In the genomic region with DNA sequence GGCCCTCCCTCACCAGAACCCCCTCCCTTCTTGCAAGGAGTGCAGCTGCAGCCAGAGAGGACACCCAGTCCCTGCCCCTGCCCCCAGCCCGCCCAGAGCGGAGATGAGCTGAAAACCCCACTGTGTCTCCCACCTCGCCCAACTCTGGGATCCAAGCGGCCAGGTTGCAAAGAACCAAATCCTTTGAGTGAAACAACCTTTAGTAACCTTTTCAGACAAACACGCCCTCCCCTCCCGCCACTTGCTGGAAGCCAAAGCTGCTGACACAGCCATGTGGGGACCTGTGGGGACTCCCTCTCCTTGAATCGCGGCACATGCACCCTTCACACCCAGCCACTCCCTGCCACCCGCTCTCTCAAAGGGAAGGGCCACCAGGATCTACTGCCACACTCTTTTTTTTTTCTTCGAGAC, we compare ENCODE assay signal across 20 cellular contexts.
DNase-seq lines count a peak whose midpoint lies in the region; ATAC-seq, FAIRE-seq and TF ChIP-seq lines count a peak whose summit lies in the region.
"Had no signal": no experiment of that assay in that cellular context is flagged by ENCODE, and none has a peak within 500 bp of the region (broad histone marks: within the 10 kb centered on the region; RNA-seq: fewer than 3 reads in every experiment).

No MANE protein-coding gene starts in this region.

- H3K36me3 ChIP-seq in Peyer's patch, result no peaks in the 10 kb centered on the region
- H3K36me3 ChIP-seq in small intestine (ENCODE audit: control insufficient read depth in 2 of 2, insufficient read depth in 2 of 2, low read length in 2 of 2), result no peaks in the 10 kb centered on the region
- H3K36me3 ChIP-seq: SJSA1, suprapubic skin had no signal

- TF ChIP-seq POLR2A in Peyer's patch (IDR thresholded peaks at IDR 0.05), result no peak

- H3K4me3 Mint-ChIP-seq in activated naive CD4-positive, alpha-beta T cell treated with anti-CD3 and anti-CD28 coated beads for 36 hours, result no peak overlapping the region
- H3K4me3 Mint-ChIP-seq: effector memory CD8-positive, alpha-beta T cell had no signal

- 22 to 57% (median 37%) methylated on average over 10 of the region's 10 CpGs for WGBS in small intestine, 3 donors

- CTCF ChIA-PET in activated naive CD4-positive, alpha-beta T cell treated with anti-CD3 and anti-CD28 coated beads for 36 hours (lab: Charles Lee), result interaction anchor here (0.6 to 2.2 kb wide), 4 partner anchors 193 to 296 kb away, joined by 3 to 9 read pairs (median 4); no protein-coding TSS in a partner anchor

- no peak for TF ChIP-seq CTCF in Peyer's patch (IDR thresholded peaks at IDR 0.05)

- H3K27me3 ChIP-seq in Peyer's patch, result no peaks in the 10 kb centered on the region
- H3K27me3 ChIP-seq in small intestine (ENCODE audit: control insufficient read depth in 2 of 2, insufficient read depth in 2 of 2, low read length in 2 of 2), result no peaks in the 10 kb centered on the region
- H3K27me3 ChIP-seq: SJSA1, suprapubic skin had no signal

- H3K4me3 ChIP-seq in Peyer's patch (no peak overlapping the region), small intestine (ENCODE audit: low read depth in 1 of 2, low read length in 2 of 2) (no peak overlapping the region)
- H3K4me3 ChIP-seq: SJSA1, suprapubic skin had no signal

- no peaks in the 10 kb centered on the region for H3K4me1 Mint-ChIP-seq in activated naive CD4-positive, alpha-beta T cell treated with anti-CD3 and anti-CD28 coated beads for 36 hours (ENCODE audit: low read depth)

- H3K27me3 Mint-ChIP-seq in activated naive CD4-positive, alpha-beta T cell treated with anti-CD3 and anti-CD28 coated beads for 36 hours (ENCODE audit: low read depth), result no peaks in the 10 kb centered on the region

- H3K27ac ChIP-seq in Peyer's patch (peak overlapping the region in 3 of 4 donors; percentile 10 to 59 (median 26)), small intestine (ENCODE audit: low read depth in 1 of 2, low read length in 1 of 2) (peak overlapping the region; percentile 46 to 84)
- H3K27ac ChIP-seq: SJSA1 had no signal

- no peaks in the 10 kb centered on the region for H3K36me3 Mint-ChIP-seq in activated naive CD4-positive, alpha-beta T cell treated with anti-CD3 and anti-CD28 coated beads, Interleukin-2, amount 50 U/mL, for 72 hours
- H3K36me3 Mint-ChIP-seq in activated naive CD4-positive, alpha-beta T cell treated with anti-CD3 and anti-CD28 coated beads for 36 hours (ENCODE audit: low read depth), result no peaks in the 10 kb centered on the region

- H3K9me3 Mint-ChIP-seq in activated naive CD4-positive, alpha-beta T cell treated with anti-CD3 and anti-CD28 coated beads, Interleukin-2, amount 50 U/mL, for 72 hours, result no peaks in the 10 kb centered on the region
- H3K9me3 Mint-ChIP-seq in activated naive CD4-positive, alpha-beta T cell treated with anti-CD3 and anti-CD28 coated beads for 36 hours, result no peaks in the 10 kb centered on the region
- H3K9me3 Mint-ChIP-seq: effector memory CD8-positive, alpha-beta T cell had no signal

- DNase-seq in DMS79 treated with DMSO at 0.1 percent for 48 hours (lab: John Stamatoyannopoulos, UW) (peak; percentile 75), Peyer's patch (peak in 2 of 3 donors; percentile 70 to 81), left colon (peak; percentile 65 to 74), small intestine (peak; percentile 94), kidney tubule cell (ENCODE audit: low spot score) (no peak)
- no peak for DNase-seq in activated naive CD4-positive, alpha-beta T cell treated with anti-CD3 and anti-CD28 coated beads, Interleukin-2, amount 50 U/mL, for 72 hours (ENCODE audit: low spot score in 2 of 2)
- DNase-seq in activated naive CD4-positive, alpha-beta T cell treated with anti-CD3 and anti-CD28 coated beads for 36 hours, result no peak
- DNase-seq: activated CD8-positive, alpha-beta memory T cell treated with anti-CD3 and anti-CD28 coated beads for 24 hours; AML-193; central memory CD4-positive, alpha-beta T cell; effector memory CD8-positive, alpha-beta T cell; kidney glomerular epithelial cell; NCI-H1694 treated with DMSO at 0.1 percent for 48 hours; stimulated activated CD4-positive, alpha-beta T cell treated with anti-CD3 and anti-CD28 coated beads, Interleukin-2, amount 100 ng/mL, for 48 hours; T-helper 9 cell had no signal

- no peak for FAIRE-seq in small intestine (lab: Jason Lieb, UNC)
- FAIRE-seq: HTR-8/SVneo had no signal

- intact Hi-C loops in left colon (cut with DNase I, micrococcal nuclease), result loop anchor here in 1 of 2 donors (10.0 kb wide), 1 partner anchor 113 kb away; no protein-coding TSS in a partner anchor
- intact Hi-C loops in activated naive CD4-positive, alpha-beta T cell treated with anti-CD3 and anti-CD28 coated beads for 36 hours (cut with micrococcal nuclease), result loop anchor here (5.0 kb wide), 1 partner anchor 240 kb away; no protein-coding TSS in a partner anchor

- H3K27ac Mint-ChIP-seq in activated naive CD4-positive, alpha-beta T cell treated with anti-CD3 and anti-CD28 coated beads, Interleukin-2, amount 50 U/mL, for 72 hours, result no peak overlapping the region
- no peak overlapping the region for H3K27ac Mint-ChIP-seq in activated naive CD4-positive, alpha-beta T cell treated with anti-CD3 and anti-CD28 coated beads for 36 hours
- H3K27ac Mint-ChIP-seq: effector memory CD8-positive, alpha-beta T cell had no signal

- peaks cover 0 to 69% (median 12%) of the 10 kb centered on the region in 4 donors for H3K4me1 ChIP-seq in Peyer's patch
- H3K4me1 ChIP-seq in small intestine (ENCODE audit: control insufficient read depth in 2 of 2, insufficient read depth in 1 of 2, low read depth in 1 of 2, low read length in 1 of 2), result peaks cover 0 to 3% of the 10 kb centered on the region in 2 donors
- H3K4me1 ChIP-seq: SJSA1 had no signal

- H3K9me3 ChIP-seq in Peyer's patch (no peaks in the 10 kb centered on the region), small intestine (ENCODE audit: control insufficient read depth, low read depth) (no peaks in the 10 kb centered on the region)
- H3K9me3 ChIP-seq: SJSA1, suprapubic skin had no signal

- peak; percentile 40 for ATAC-seq in left colon
- no peak for ATAC-seq in activated naive CD4-positive, alpha-beta T cell treated with anti-CD3 and anti-CD28 coated beads, Interleukin-2, amount 50 U/mL, for 72 hours
- no peak for ATAC-seq in GM21717 (IDR thresholded peaks at IDR 0.05; ENCODE audit: unreplicated experiment)
- ATAC-seq: effector memory CD8-positive, alpha-beta T cell; HCT116 had no signal

Comparison
In these comparisons a context has a peak if more than half of its experiments do, and no peak if none do; other contexts are left out.
1. DNase-seq: peak in DMS79 treated with DMSO at 0.1 percent for 48 hours (single experiment), Peyer's patch (2 of 3), left colon (2 of 2) and small intestine (single experiment); none in activated naive CD4-positive, alpha-beta T cell treated with anti-CD3 and anti-CD28 coated beads, Interleukin-2, amount 50 U/mL, for 72 hours (0 of 2), activated naive CD4-positive, alpha-beta T cell treated with anti-CD3 and anti-CD28 coated beads for 36 hours (single experiment) and kidney tubule cell (single experiment).